10 cellular contexts compared by ENCODE assay signal in the genomic region with DNA sequence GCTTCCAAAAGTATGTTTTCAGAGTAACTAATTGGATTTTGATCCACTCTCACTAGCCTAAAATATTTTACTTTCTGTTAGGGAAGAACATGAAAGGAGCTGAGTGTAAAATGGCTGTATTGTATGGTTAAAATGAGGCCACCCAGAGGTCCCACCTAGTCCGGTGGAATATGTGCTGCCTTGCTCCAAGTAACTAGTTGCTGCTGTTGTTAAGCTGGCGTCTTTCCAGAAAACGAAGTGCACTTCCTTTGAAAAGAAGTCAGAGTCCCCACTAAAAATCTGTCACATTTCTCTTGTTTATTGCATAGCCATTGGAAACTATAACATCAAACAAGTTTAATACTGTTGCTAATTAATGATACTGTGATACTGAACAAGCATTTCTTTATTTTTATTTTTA. TPM values are rescaled to one million over a fixed set of nuclear protein-coding genes. Genes with fewer than 3 reads are reported as not detected.
DNase-seq lines count a peak whose midpoint lies in the region; ATAC-seq and TF ChIP-seq lines count a peak whose summit lies in the region.
"Had no signal": no experiment of that assay in that cellular context is flagged by ENCODE, and none has a peak within 500 bp of the region (broad histone marks: within the 10 kb centered on the region; RNA-seq: fewer than 3 reads in every experiment).

No MANE protein-coding gene starts in this region.

- 13% methylated on average over 3 of the region's 3 CpGs for WGBS in mammary epithelial cell (ENCODE audit: low coverage, missing lambda C conversion rate)

- no peaks in the 10 kb centered on the region for H3K27me3 Mint-ChIP-seq in CD4-positive, alpha-beta T cell
- H3K27me3 Mint-ChIP-seq: naive B cell had no signal

- no peak overlapping the region for H2AFZ ChIP-seq in mammary epithelial cell (ENCODE audit: low read depth, low read length)

- H3K4me1 Mint-ChIP-seq in CD4-positive, alpha-beta T cell (ENCODE audit: low read depth) = peaks cover 44% of the 10 kb centered on the region

- no peaks in the 10 kb centered on the region for H3K27me3 ChIP-seq in CD4-positive, alpha-beta T cell (ENCODE audit: control insufficient read depth, insufficient read depth, low read length)
- no peaks in the 10 kb centered on the region for H3K27me3 ChIP-seq in mammary epithelial cell (ENCODE audit: insufficient read depth, low read length)
- H3K27me3 ChIP-seq in mucosa of rectum (ENCODE audit: control insufficient read depth in 2 of 2, insufficient read depth in 2 of 2, low read length in 2 of 2) = no peaks in the 10 kb centered on the region

- no peak for ATAC-seq in CD4-positive, alpha-beta T cell (ENCODE audit: poor library complexity)
- ATAC-seq in GM19351 (IDR thresholded peaks at IDR 0.05; ENCODE audit: unreplicated experiment) = no peak

- H3K36me3 ChIP-seq in mammary epithelial cell (ENCODE audit: insufficient read depth, low read length) (no peaks in the 10 kb centered on the region), mucosa of rectum (ENCODE audit: control insufficient read depth in 2 of 2, insufficient read depth in 2 of 2, low read length in 2 of 2) (no peaks in the 10 kb centered on the region)

- dilution Hi-C loops in mammary epithelial cell (cut with HindIII; ENCODE audit: low sequenced_read_pairs) = no loop called here

- BruUV-seq in mammary epithelial cell (replicated peaks; lab: Mats Ljungman, UMichigan) = no TSS peak

- H3K9me3 ChIP-seq in CD4-positive, alpha-beta T cell (ENCODE audit: control insufficient read depth, low read length) = no peaks in the 10 kb centered on the region
- H3K9me3 ChIP-seq in mammary epithelial cell (replicated peaks; ENCODE audit: insufficient read depth, low read length) (no peaks in the 10 kb centered on the region), mucosa of rectum (ENCODE audit: control insufficient read depth in 2 of 2, low read length in 2 of 2) (no peaks in the 10 kb centered on the region)

- intact Hi-C loops in CD4-positive, alpha-beta T cell (cut with DNase I, micrococcal nuclease) = loop anchor here in 1 of 2 experiments (5.0 kb wide), 1 partner anchor 490 kb away; a partner anchor contains a TSS
- intact Hi-C loops in mammary epithelial cell (cut with micrococcal nuclease) = no loop called here

- peaks cover 2% of the 10 kb centered on the region for H4K20me1 ChIP-seq in mammary epithelial cell (ENCODE audit: insufficient read depth, low read length)

- H3K4me3 Mint-ChIP-seq in CD4-positive, alpha-beta T cell = peak overlapping the region; percentile 79

- H3K79me2 ChIP-seq in mammary epithelial cell (ENCODE audit: insufficient read depth, low read length) = peaks cover 58% of the 10 kb centered on the region

- TF ChIP-seq CTCF in CD4-positive, alpha-beta T cell (IDR thresholded peaks at IDR 0.05) = no peak
- no peak for TF ChIP-seq CTCF in mammary epithelial cell (conservative IDR thresholded peaks at IDR 0.05 in 1 of 2, IDR thresholded peaks at IDR 0.05 in 1 of 2; ENCODE audit: extremely low read depth in 1 of 2, insufficient read depth in 1 of 2, low read depth in 1 of 2, low read length in 2 of 2)

- no peaks in the 10 kb centered on the region for H3K9me3 Mint-ChIP-seq in CD4-positive, alpha-beta T cell
- H3K9me3 Mint-ChIP-seq: naive B cell had no signal

- peak overlapping the region; percentile 10 for H3K27ac Mint-ChIP-seq in CD4-positive, alpha-beta T cell

- H3K36me3 Mint-ChIP-seq in CD4-positive, alpha-beta T cell (ENCODE audit: low read depth) = no peaks in the 10 kb centered on the region
- H3K36me3 Mint-ChIP-seq: naive B cell had no signal

- H3K4me3 ChIP-seq in Jurkat, Clone E6-1 (ENCODE audit: low read length) = no peak overlapping the region
- H3K4me3 ChIP-seq in mammary epithelial cell (replicated peaks in 1 of 3; ENCODE audit: insufficient read depth in 1 of 3, low read depth in 2 of 3, low read length in 3 of 3) (no peak overlapping the region), mucosa of rectum (ENCODE audit: low read length in 2 of 2) (peak overlapping the region; percentile 4 to 18)

- CTCF ChIA-PET in CD4-positive, alpha-beta T cell (lab: Charles Lee) = no interaction called here
- CTCF ChIA-PET in mammary epithelial cell (lab: Charles Lee; ENCODE audit: low non-redundant PET) (no interaction called here), HEK293T (lab: Yijun Ruan, JAX) (interaction anchor here (0.8 kb wide), 1 partner anchor 15 kb away, joined by 3 read pairs; no protein-coding TSS in a partner anchor)

- POLR2A ChIA-PET in CD4-positive, alpha-beta T cell (lab: Charles Lee) = no interaction called here
- POLR2A ChIA-PET in HEK293T (lab: Yijun Ruan, JAX) = interaction anchor here (0.6 kb wide), 1 partner anchor 9 kb away, joined by 3 read pairs; no protein-coding TSS in a partner anchor

- in situ Hi-C loops in mammary epithelial cell (cut with MboI; ENCODE audit: low sequenced_read_pairs in 2 of 2) = no loop called here

- no peak overlapping the region for H3K27ac ChIP-seq in CD4-positive, alpha-beta T cell (ENCODE audit: low read depth, low read length)
- H3K27ac ChIP-seq in mammary epithelial cell (ENCODE audit: insufficient read depth, low read depth, low read length) = no peak overlapping the region
- H3K27ac ChIP-seq in mucosa of rectum (ENCODE audit: low read depth in 2 of 2, low read length in 2 of 2) = no peak overlapping the region

- no peak for DNase-seq in CD4-positive, alpha-beta T cell
- peak; percentile 35 for DNase-seq in Jurkat, Clone E6-1 (ENCODE audit: low read depth, low spot score)
- DNase-seq in mammary epithelial cell (no peak), SHP77 (lab: John Stamatoyannopoulos, UW) (no peak), HEK293T (ENCODE audit: extremely low spot score) (no peak), NCI-H526 (lab: John Stamatoyannopoulos, UW) (no peak)
- DNase-seq: naive B cell; stimulated activated CD8-positive, alpha-beta memory T cell treated with anti-CD3 and anti-CD28 coated beads, Interleukin-4, amount 100 ng/mL, for 48 hours had no signal

- peaks cover 12% of the 10 kb centered on the region for H3K4me1 ChIP-seq in mammary epithelial cell (ENCODE audit: insufficient read depth, low read length)
- H3K4me1 ChIP-seq in mucosa of rectum (ENCODE audit: control insufficient read depth in 2 of 2, insufficient read depth in 2 of 2, low read length in 2 of 2) = peaks cover 21 to 27% of the 10 kb centered on the region in 2 donors

- H3K4me2 ChIP-seq in mammary epithelial cell (ENCODE audit: insufficient read depth, low read depth, low read length) = peak overlapping the region; percentile 4

- H3K9ac ChIP-seq in mammary epithelial cell (ENCODE audit: insufficient read depth, low read length) (no peak overlapping the region), mucosa of rectum (ENCODE audit: low read depth in 1 of 2, low read length in 2 of 2) (peak overlapping the region in 1 of 2 donors; percentile 36)

TF ChIP-seq in HEK293T, 16 proteins besides CTCF, POLR2A, EP300 and RAD21:
- no peak for TF ChIP-seq NFRKB (IDR thresholded peaks at IDR 0.05)
- TF ChIP-seq ZNF384 (IDR thresholded peaks at IDR 0.05) = no peak
- no peak for TF ChIP-seq ARNT (IDR thresholded peaks at IDR 0.05)
- TF ChIP-seq FOXA1 (IDR thresholded peaks at IDR 0.05) = no peak
- TF ChIP-seq, protein P1, sequence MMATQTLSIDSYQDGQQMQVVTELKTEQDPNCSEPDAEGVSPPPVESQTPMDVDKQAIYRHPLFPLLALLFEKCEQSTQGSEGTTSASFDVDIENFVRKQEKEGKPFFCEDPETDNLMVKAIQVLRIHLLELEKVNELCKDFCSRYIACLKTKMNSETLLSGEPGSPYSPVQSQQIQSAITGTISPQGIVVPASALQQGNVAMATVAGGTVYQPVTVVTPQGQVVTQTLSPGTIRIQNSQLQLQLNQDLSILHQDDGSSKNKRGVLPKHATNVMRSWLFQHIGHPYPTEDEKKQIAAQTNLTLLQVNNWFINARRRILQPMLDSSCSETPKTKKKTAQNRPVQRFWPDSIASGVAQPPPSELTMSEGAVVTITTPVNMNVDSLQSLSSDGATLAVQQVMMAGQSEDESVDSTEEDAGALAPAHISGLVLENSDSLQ (IDR thresholded peaks at IDR 0.05) = no peak
- TF ChIP-seq FOXM1 (IDR thresholded peaks at IDR 0.05; ENCODE audit: borderline replicate concordance) = no peak
- TF ChIP-seq BHLHE40 (IDR thresholded peaks at IDR 0.05; ENCODE audit: borderline replicate concordance) = no peak
- no peak for TF ChIP-seq TARDBP (IDR thresholded peaks at IDR 0.05)
- no peak for TF ChIP-seq FOXK2 (IDR thresholded peaks at IDR 0.05)
- TF ChIP-seq CTBP1 (IDR thresholded peaks at IDR 0.05; ENCODE audit: borderline replicate concordance) = no peak
- TF ChIP-seq HDGF (IDR thresholded peaks at IDR 0.05; ENCODE audit: borderline replicate concordance) = no peak
TF ChIP-seq in HEK293T: peak in this region for 0.

RNA-seq across cellular contexts. Expression of a gene that starts 3.2 kb away (rescaled TPM):
- 1 to 10 TPM; 5.9 to 6.6 TPM for total RNA-seq in CD4-positive, alpha-beta T cell
- 7.4 TPM for polyA plus RNA-seq in Jurkat, Clone E6-1 (2012; ENCODE audit: insufficient read depth, insufficient read length)
- 1 to 10 TPM; 2.2 to 4.0 TPM for total RNA-seq in mammary epithelial cell
- polyA plus RNA-seq in mammary epithelial cell = 2.5 TPM
- polyA minus RNA-seq in mammary epithelial cell = 1.2 TPM

RNA-seq across cellular contexts. Expression of a gene that starts 46.3 kb away (rescaled TPM):
- total RNA-seq in CD4-positive, alpha-beta T cell = 1 to 10 TPM; 9.1 to 9.2 TPM
- polyA plus RNA-seq in Jurkat, Clone E6-1 (2012; ENCODE audit: insufficient read depth, insufficient read length) = 10.9 TPM
- 10 to 100 TPM in 1 of 2 donors, 1 to 10 TPM in 1; 6.8 to 15.9 TPM for total RNA-seq in mammary epithelial cell
- 6.8 TPM for polyA plus RNA-seq in mammary epithelial cell
- 15.3 TPM for polyA minus RNA-seq in mammary epithelial cell

Comparison
In these comparisons a context has a peak if more than half of its experiments do, and no peak if none do; other contexts are left out.
1. H3K4me3 ChIP-seq: peak in mucosa of rectum (2 of 2); none in Jurkat, Clone E6-1 (single experiment) and mammary epithelial cell (0 of 3).